In genomic region chr12:132828706-132829534, GRCh38 we compare ENCODE assay signal across 1 cellular context.
TF ChIP-seq lines count a peak whose summit lies in the region.

Gene GOLGA3 (minus strand): TSS chr12:132828869. CDS start chr12:132822128, 6,741 bp downstream.

TF ChIP-seq in HepG2, 621 proteins besides CTCF, POLR2A, EP300 and RAD21 (continued from another document and continues in another):
- TF ChIP-seq ZNF883 (CRISPR knock-in tag; IDR thresholded peaks at IDR 0.05; ENCODE audit: not compliant biosample characterization) (no peak), ZNF552 (CRISPR knock-in tag; IDR thresholded peaks at IDR 0.05; ENCODE audit: borderline replicate concordance) (0 out of 2 replicates have a peak, but pooled peaks have one; percentile 40), ZNF703 (CRISPR knock-in tag; IDR thresholded peaks at IDR 0.05; ENCODE audit: borderline replicate concordance) (0 out of 2 replicates have a peak, but pooled peaks have one; percentile 53), GMEB1 (CRISPR knock-in tag; IDR thresholded peaks at IDR 0.05; ENCODE audit: borderline replicate concordance) (peak; percentile 80), ETV5 (CRISPR knock-in tag; IDR thresholded peaks at IDR 0.05; ENCODE audit: borderline replicate concordance) (peak; percentile 84), MZF1 (CRISPR knock-in tag; IDR thresholded peaks at IDR 0.05; ENCODE audit: borderline replicate concordance) (no peak), ZNF17 (CRISPR knock-in tag; IDR thresholded peaks at IDR 0.05) (no peak), ZNF121 (CRISPR knock-in tag; IDR thresholded peaks at IDR 0.05) (0 out of 2 replicates have a peak, but pooled peaks have one; percentile 11), PRPF4 (IDR thresholded peaks at IDR 0.05; ENCODE audit: low read depth, low read length, poor library complexity, severe bottlenecking) (no peak), ZBTB26 (CRISPR knock-in tag; IDR thresholded peaks at IDR 0.05; ENCODE audit: borderline replicate concordance) (0 out of 2 replicates have a peak, but pooled peaks have one; percentile 33), ZNF891 (CRISPR knock-in tag; IDR thresholded peaks at IDR 0.05) (peak; percentile 92), HMG20B (CRISPR knock-in tag; conservative IDR thresholded peaks at IDR 0.05) (0 out of 2 replicates have a peak, but pooled peaks have one; percentile 37), ZNF562 (CRISPR knock-in tag; IDR thresholded peaks at IDR 0.05; ENCODE audit: borderline replicate concordance) (no peak), ARID3A (IDR thresholded peaks at IDR 0.05; ENCODE audit: low read depth, low read length) (no peak), CENPX (CRISPR knock-in tag; IDR thresholded peaks at IDR 0.05) (no peak), SIX1 (CRISPR knock-in tag; IDR thresholded peaks at IDR 0.05; ENCODE audit: borderline replicate concordance) (no peak), ZNF264 (CRISPR knock-in tag; IDR thresholded peaks at IDR 0.05) (no peak; the same call in 1 of the 2 replicates), KDM3A (CRISPR knock-in tag; IDR thresholded peaks at IDR 0.05; ENCODE audit: low read depth) (no peak), CBX1 (IDR thresholded peaks at IDR 0.05; ENCODE audit: low read depth) (peak; percentile 17), ZNF18 (CRISPR knock-in tag; IDR thresholded peaks at IDR 0.05; ENCODE audit: insufficient replicate concordance) (peak; percentile 39), ZNF784 (CRISPR knock-in tag; IDR thresholded peaks at IDR 0.05; ENCODE audit: borderline replicate concordance) (no peak), RBFOX2 (IDR thresholded peaks at IDR 0.05; ENCODE audit: low read depth, low read length) (peak; percentile 91), KLF12 (CRISPR knock-in tag; IDR thresholded peaks at IDR 0.05; ENCODE audit: borderline replicate concordance) (peak; percentile 95; the same call in 1 of the 2 replicates), TCF7L2 (IDR thresholded peaks at IDR 0.05; ENCODE audit: low read depth, low read length) (no peak), NR2F6 (IDR thresholded peaks at IDR 0.05) (no peak), NR2F6 (CRISPR knock-in tag; IDR thresholded peaks at IDR 0.05) (no peak), IKZF4 (CRISPR knock-in tag; IDR thresholded peaks at IDR 0.05; ENCODE audit: borderline replicate concordance, low read depth, not compliant biosample characterization) (peak; percentile 55), MXD3 (CRISPR knock-in tag; IDR thresholded peaks at IDR 0.05) (no peak; the same call in 1 of the 2 replicates), ZNF484 (CRISPR knock-in tag; IDR thresholded peaks at IDR 0.05; ENCODE audit: borderline replicate concordance, low read depth) (no peak), PBX3 (CRISPR knock-in tag; IDR thresholded peaks at IDR 0.05; ENCODE audit: borderline replicate concordance) (no peak), ZNF792 (CRISPR knock-in tag; IDR thresholded peaks at IDR 0.05) (peak; percentile 63; the same call in 1 of the 2 replicates), NFYB (CRISPR knock-in tag; IDR thresholded peaks at IDR 0.05) (no peak; the same call in 1 of the 2 replicates), RXRA (CRISPR knock-in tag; IDR thresholded peaks at IDR 0.05) (no peak), CEBPB (IDR thresholded peaks at IDR 0.05; ENCODE audit: borderline replicate concordance, low read depth, low read length) (no peak), ERF (CRISPR knock-in tag; IDR thresholded peaks at IDR 0.05) (peak; percentile 73; the same call in 1 of the 2 replicates), HINFP (CRISPR knock-in tag; IDR thresholded peaks at IDR 0.05; ENCODE audit: low read depth) (no peak), ZNF598 (CRISPR knock-in tag; IDR thresholded peaks at IDR 0.05; ENCODE audit: borderline replicate concordance) (no peak; the same call in 1 of the 2 replicates), MBD4 (IDR thresholded peaks at IDR 0.05; ENCODE audit: borderline replicate concordance, low read length) (no peak), ZNF34 (CRISPR knock-in tag; IDR thresholded peaks at IDR 0.05; ENCODE audit: borderline replicate concordance) (no peak), ZNF496 (CRISPR knock-in tag; IDR thresholded peaks at IDR 0.05; ENCODE audit: insufficient replicate concordance) (no peak), RNF2 (conservative IDR thresholded peaks at IDR 0.05; ENCODE audit: low read depth) (no peak), ZNF549 (CRISPR knock-in tag; IDR thresholded peaks at IDR 0.05) (no peak), SP4 (CRISPR knock-in tag; IDR thresholded peaks at IDR 0.05) (peak; percentile 95), POLR2G (IDR thresholded peaks at IDR 0.05; ENCODE audit: low read depth, low read length) (peak; percentile 71), ZNF101 (CRISPR knock-in tag; IDR thresholded peaks at IDR 0.05; ENCODE audit: borderline replicate concordance, low read depth) (peak; percentile 67; the same call in 1 of the 2 replicates), ZNF773 (CRISPR knock-in tag; IDR thresholded peaks at IDR 0.05; ENCODE audit: borderline replicate concordance) (no peak), NFE2L1 (CRISPR knock-in tag; IDR thresholded peaks at IDR 0.05; ENCODE audit: borderline replicate concordance) (no peak), DNMT1 (CRISPR knock-in tag; IDR thresholded peaks at IDR 0.05) (0 out of 2 replicates have a peak, but pooled peaks have one; percentile 24), ATF7 (IDR thresholded peaks at IDR 0.05) (no peak), ATF7 (CRISPR knock-in tag; IDR thresholded peaks at IDR 0.05) (no peak), REXO4 (CRISPR knock-in tag; IDR thresholded peaks at IDR 0.05; ENCODE audit: borderline replicate concordance) (no peak), SRF (IDR thresholded peaks at IDR 0.05; ENCODE audit: low read depth, low read length) (peak; percentile 52; the same call in 1 of the 2 replicates), TFDP2 (CRISPR knock-in tag; IDR thresholded peaks at IDR 0.05) (peak; percentile 45), BRF2 (CRISPR knock-in tag; IDR thresholded peaks at IDR 0.05) (no peak), ZNF674 (CRISPR knock-in tag; IDR thresholded peaks at IDR 0.05; ENCODE audit: low read depth) (no peak), DDIT3 (CRISPR knock-in tag; IDR thresholded peaks at IDR 0.05) (no peak), ZNF354B (CRISPR knock-in tag; IDR thresholded peaks at IDR 0.05) (no peak), ZEB1 (IDR thresholded peaks at IDR 0.05; ENCODE audit: insufficient replicate concordance, low read depth) (no peak), ZFX (CRISPR knock-in tag; IDR thresholded peaks at IDR 0.05; ENCODE audit: low read depth) (peak; percentile 86), ZSCAN29 (CRISPR knock-in tag; conservative IDR thresholded peaks at IDR 0.05) (no peak)
